Comparison of ENCODE assay signal across 10 cellular contexts in the genomic region with DNA sequence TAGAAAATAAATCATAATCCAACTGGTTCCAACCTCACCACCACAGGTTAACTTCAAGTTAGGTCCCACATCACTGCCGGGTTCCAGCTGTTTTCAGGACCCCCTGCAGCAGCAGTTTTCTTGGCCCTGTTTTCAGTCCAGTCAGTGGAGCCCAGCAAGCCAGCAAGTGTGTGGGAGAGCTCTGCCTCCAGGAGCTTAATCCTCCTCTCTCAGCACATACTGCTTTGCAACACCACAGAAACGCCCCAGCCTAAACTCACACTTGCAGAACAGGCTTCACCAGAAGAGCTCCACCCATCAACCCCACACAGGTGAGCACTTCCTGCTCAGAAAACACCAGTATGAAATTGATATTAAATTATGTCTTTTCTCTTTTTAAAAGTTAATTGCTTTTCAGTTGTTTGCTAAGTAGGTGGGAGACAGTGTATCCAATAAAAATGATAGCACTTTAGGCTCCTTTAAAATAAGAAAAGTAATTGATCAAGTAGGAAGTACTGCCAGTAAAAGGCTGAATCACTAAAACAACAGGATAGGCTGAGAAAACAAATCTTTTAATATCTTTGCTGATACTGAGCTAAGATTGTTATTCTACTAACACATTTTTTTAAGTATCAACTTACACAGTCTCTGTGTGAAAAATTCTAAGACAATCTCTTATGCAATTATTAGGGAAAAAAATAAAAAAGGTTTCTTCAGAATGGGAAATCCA.
DNase-seq lines count a peak whose midpoint lies in the region; ATAC-seq, FAIRE-seq and TF ChIP-seq lines count a peak whose summit lies in the region.
"Had no signal": no experiment of that assay in that cellular context is flagged by ENCODE, and none has a peak within 500 bp of the region (broad histone marks: within the 10 kb centered on the region; RNA-seq: fewer than 3 reads in every experiment).

No MANE protein-coding gene starts in this region.

- POLR2A ChIA-PET in A673 (lab: Charles Lee; ENCODE audit: low non-redundant PET), result no interaction called here

- BruUV-seq in A673 (replicated peaks; lab: Mats Ljungman, UMichigan), result no TSS peak

- H3K9me3 ChIP-seq in A673 (ENCODE audit: low read depth, low read length, poor library complexity, severe bottlenecking), result no peaks in the 10 kb centered on the region
- no peaks in the 10 kb centered on the region for H3K9me3 ChIP-seq in HUES64 (ENCODE audit: insufficient read depth, low read depth, low read length)

- no peak overlapping the region for H3K4me3 ChIP-seq in A673 (ENCODE audit: low read depth, low read length, poor library complexity, severe bottlenecking)
- no peak overlapping the region for H3K4me3 ChIP-seq in HUES64 (ENCODE audit: low read length)

- FAIRE-seq in HTR-8/SVneo (lab: Jason Lieb, UNC), result no peak
- no peak for FAIRE-seq in GM19239 (lab: Jason Lieb, UNC)

- TF ChIP-seq CTCF in A673 (conservative IDR thresholded peaks at IDR 0.05; ENCODE audit: low read depth, low read length), result no peak

- DNase-seq in A673 (ENCODE audit: low spot score) (peak; percentile 35), left kidney (ENCODE audit: low read depth, low spot score) (peak; percentile 55), HTR-8/SVneo (ENCODE audit: insufficient read length, low spot score) (no peak), GM19239 (ENCODE audit: insufficient read length, low spot score) (no peak)
- no peak for DNase-seq in effector CD8-positive, alpha-beta T cell (lab: John Stamatoyannopoulos, UW)
- DNase-seq: activated CD4-positive, alpha-beta T cell treated with anti-CD3 and anti-CD28 coated beads, Interleukin-2, amount 50 U/mL, for 1 hour; DND-41 had no signal

- no peaks in the 10 kb centered on the region for H3K27me3 ChIP-seq in A673 (replicated peaks; ENCODE audit: insufficient read depth, low read depth, low read length, poor library complexity)
- H3K27me3 ChIP-seq in HUES64 (ENCODE audit: insufficient read depth, low read length), result no peaks in the 10 kb centered on the region

- WGBS in HUES64, result 48% methylated on average over 2 of the region's 2 CpGs

- H3K36me3 ChIP-seq in A673 (ENCODE audit: insufficient read depth, low read length, poor library complexity, severe bottlenecking) (no peaks in the 10 kb centered on the region), HUES64 (ENCODE audit: insufficient read depth, low read length) (no peaks in the 10 kb centered on the region)

- H3K4me1 ChIP-seq in A673 (ENCODE audit: insufficient read depth, low read length, poor library complexity, severe bottlenecking), result peaks cover 11% of the 10 kb centered on the region
- H3K4me1 ChIP-seq in HUES64 (ENCODE audit: insufficient read depth, low read length), result peaks cover 14% of the 10 kb centered on the region

- no peak overlapping the region for H3K9ac ChIP-seq in HUES64 (ENCODE audit: low read depth, low read length)

- H3K27ac ChIP-seq in A673 (ENCODE audit: low read depth, low read length, poor library complexity, severe bottlenecking) (no peak overlapping the region), HUES64 (ENCODE audit: low read depth, low read length) (peak overlapping the region; percentile 17), angular gyrus (ENCODE audit: low read depth, low read length) (peak overlapping the region; percentile 37)

- ATAC-seq in HG02759 (IDR thresholded peaks at IDR 0.05; ENCODE audit: unreplicated experiment), result no peak

- CTCF ChIA-PET in A673 (lab: Charles Lee), result no interaction called here

- intact Hi-C loops in A673 (cut with micrococcal nuclease; ENCODE audit: unreplicated experiment), result no loop called here

Comparison
In these comparisons a context has a peak if more than half of its experiments do, and no peak if none do; other contexts are left out.
1. DNase-seq: peak in A673 (single experiment) and left kidney (single experiment); none in HTR-8/SVneo (single experiment), GM19239 (single experiment) and effector CD8-positive, alpha-beta T cell (single experiment).